ENCODE assay signal across 30 cellular contexts in the genomic region with DNA sequence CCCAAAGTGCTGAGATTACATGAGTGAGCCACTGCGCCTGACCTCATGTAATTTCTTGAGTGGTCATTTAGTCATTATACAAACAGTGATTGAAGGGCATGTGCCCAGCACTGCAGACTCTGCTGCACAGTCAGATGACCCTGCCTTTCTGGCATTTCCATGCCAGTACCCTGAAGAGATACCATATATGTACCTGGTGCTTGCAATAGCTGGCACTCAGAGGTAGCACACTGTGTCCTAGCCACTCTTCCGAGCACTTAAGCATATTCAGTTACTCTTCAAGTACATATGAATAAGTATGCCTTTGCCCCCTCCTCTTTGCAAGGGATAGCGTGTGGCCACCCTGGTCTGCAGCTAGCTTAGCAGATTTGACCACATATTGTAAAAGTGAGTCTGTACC. TPM values are rescaled to one million over a fixed set of nuclear protein-coding genes. Genes with fewer than 3 reads are reported as not detected.
DNase-seq lines count a peak whose midpoint lies in the region; ATAC-seq and TF ChIP-seq lines count a peak whose summit lies in the region.
"Had no signal": no experiment of that assay in that cellular context is flagged by ENCODE, and none has a peak within 500 bp of the region (broad histone marks: within the 10 kb centered on the region; RNA-seq: fewer than 3 reads in every experiment).

No MANE protein-coding gene starts in this region.

- no peaks in the 10 kb centered on the region for H3K9me3 ChIP-seq in esophagus muscularis mucosa
- H3K9me3 ChIP-seq in lung (ENCODE audit: control insufficient read depth in 2 of 2, insufficient read depth in 1 of 2, low read length in 1 of 2) = no peaks in the 10 kb centered on the region
- H3K9me3 ChIP-seq in upper lobe of left lung = no peaks in the 10 kb centered on the region
- H3K9me3 ChIP-seq: adrenal gland, BLaER1, colonic mucosa, esophagus squamous epithelium, tibial artery had no signal

- intact Hi-C loops in natural killer cell (cut with micrococcal nuclease) = no loop called here
- intact Hi-C loops in esophagus muscularis mucosa (cut with DNase I) = no loop called here

- peaks cover 18 to 48% (median 46%) of the 10 kb centered on the region in 4 donors for H3K36me3 ChIP-seq in esophagus muscularis mucosa
- H3K36me3 ChIP-seq in lung (ENCODE audit: control insufficient read depth in 2 of 2, insufficient read depth in 2 of 2, low read length in 2 of 2) = peaks cover 11 to 35% of the 10 kb centered on the region in 2 donors
- peaks cover 13 to 47% (median 41%) of the 10 kb centered on the region in 4 donors for H3K36me3 ChIP-seq in upper lobe of left lung
- H3K36me3 ChIP-seq: colonic mucosa had no signal

- H3K9me3 Mint-ChIP-seq in natural killer cell treated with Interleukin-12 subunit alpha and Interleukin-12 subunit beta and Interleukin-15 and Interleukin-18, amount 100 ng/mL, for 72 hours = no peaks in the 10 kb centered on the region
- no peaks in the 10 kb centered on the region for H3K9me3 Mint-ChIP-seq in natural killer cell
- H3K9me3 Mint-ChIP-seq: H9; stimulated activated effector memory CD8-positive, alpha-beta T cell treated with anti-CD3 and anti-CD28 coated beads, Interleukin-12 subunit alpha, Interleukin-12 subunit beta, amount 100 ng/mL, for 72 hours had no signal

- peaks cover 35 to 44% of the 10 kb centered on the region in 2 donors for H3K4me1 Mint-ChIP-seq in natural killer cell treated with Interleukin-12 subunit alpha and Interleukin-12 subunit beta and Interleukin-15 and Interleukin-18, amount 100 ng/mL, for 72 hours (ENCODE audit: low read depth in 2 of 2)
- H3K4me1 Mint-ChIP-seq in natural killer cell = peaks cover 23 to 24% of the 10 kb centered on the region in 2 donors

- H3K27ac ChIP-seq in esophagus muscularis mucosa (replicated peaks in 1 of 4) (peak overlapping the region in 3 of 4 donors; percentile 6 to 58 (median 22)), lung (ENCODE audit: low read depth in 1 of 2, low read length in 1 of 2) (peak overlapping the region; percentile 51 to 67), upper lobe of left lung (peak overlapping the region; percentile 53 to 79 (median 65))
- H3K27ac ChIP-seq: adrenal gland, BLaER1, colonic mucosa, esophagus squamous epithelium, HL-60, RWPE1 had no signal

- no peak overlapping the region for H3K4me3 ChIP-seq in esophagus muscularis mucosa
- no peak overlapping the region for H3K4me3 ChIP-seq in lung
- H3K4me3 ChIP-seq in upper lobe of left lung = no peak overlapping the region
- H3K4me3 ChIP-seq: adrenal gland, BLaER1, colonic mucosa, esophagus squamous epithelium, tibial artery had no signal

- H3K4me1 ChIP-seq in esophagus muscularis mucosa (peaks cover 14 to 31% (median 21%) of the 10 kb centered on the region in 4 donors), lung (ENCODE audit: control insufficient read depth in 2 of 2, insufficient read depth in 2 of 2, low read length in 2 of 2) (peaks cover 3 to 20% of the 10 kb centered on the region in 2 donors), upper lobe of left lung (peaks cover 10 to 34% (median 23%) of the 10 kb centered on the region in 4 donors)
- H3K4me1 ChIP-seq: adrenal gland, colonic mucosa had no signal

- no peak for ATAC-seq in natural killer cell treated with Interleukin-12 subunit alpha and Interleukin-12 subunit beta and Interleukin-15 and Interleukin-18, amount 100 ng/mL, for 72 hours
- no peak for ATAC-seq in natural killer cell
- ATAC-seq in lung (ENCODE audit: insufficient read depth, low FRiP score) = peak; percentile 82
- ATAC-seq in upper lobe of left lung (ENCODE audit: low FRiP score in 2 of 2) = peak; percentile 45 to 94
- ATAC-seq: HepG2; SK-N-SH treated with all-trans-retinoic acid at 6 μM for 48 hours; stimulated activated effector memory CD8-positive, alpha-beta T cell treated with anti-CD3 and anti-CD28 coated beads, Interleukin-12 subunit alpha, Interleukin-12 subunit beta, amount 100 ng/mL, for 72 hours had no signal

- DNase-seq in natural killer cell treated with Interleukin-12 subunit alpha and Interleukin-12 subunit beta and Interleukin-15 and Interleukin-18, amount 100 ng/mL, for 72 hours (ENCODE audit: low spot score) = no peak
- DNase-seq in natural killer cell = no peak
- DNase-seq in esophagus muscularis mucosa (ENCODE audit: extremely low spot score) = no peak
- DNase-seq in lung (ENCODE audit: low spot score) = peak; percentile 64
- peak in 1 of 2 donors; percentile 88 for DNase-seq in upper lobe of left lung
- DNase-seq in NCI-H510A treated with DMSO at 0.1 percent for 48 hours (lab: John Stamatoyannopoulos, UW) = no peak
- no peak for DNase-seq in activated CD4-positive, alpha-beta T cell treated with anti-CD3 and anti-CD28 coated beads, Interleukin-2, amount 50 U/mL, for 1 hour
- no peak for DNase-seq in RKO (ENCODE audit: low spot score)
- DNase-seq: activated CD4-positive, alpha-beta T cell treated with anti-CD3 and anti-CD28 coated beads for 48 hours; activated CD8-positive, alpha-beta memory T cell treated with anti-CD3 and anti-CD28 coated beads, Interleukin-2, amount 50 U/mL, for 4 hours; activated effector memory CD4-positive, alpha-beta T cell treated with Interleukin-2 at 50 U/mL for 16 hours; adrenal gland; colonic mucosa; COR-L47; DND-41; esophagus squamous epithelium; H9; hypothalamus; Kasumi-1; NCI-H1694; NCI-H2171 treated with DMSO at 0.1 percent for 48 hours; NCI-H526 treated with DMSO at 0.1 percent for 48 hours; T-helper 2 cell; tibial artery had no signal

- peak overlapping the region; percentile 36 for H3K4me3 Mint-ChIP-seq in natural killer cell treated with Interleukin-12 subunit alpha and Interleukin-12 subunit beta and Interleukin-15 and Interleukin-18, amount 100 ng/mL, for 72 hours
- H3K4me3 Mint-ChIP-seq in natural killer cell = no peak overlapping the region
- H3K4me3 Mint-ChIP-seq: H9; stimulated activated effector memory CD8-positive, alpha-beta T cell treated with anti-CD3 and anti-CD28 coated beads, Interleukin-12 subunit alpha, Interleukin-12 subunit beta, amount 100 ng/mL, for 72 hours had no signal

- peak overlapping the region; percentile 71 to 90 for H3K27ac Mint-ChIP-seq in natural killer cell treated with Interleukin-12 subunit alpha and Interleukin-12 subunit beta and Interleukin-15 and Interleukin-18, amount 100 ng/mL, for 72 hours
- H3K27ac Mint-ChIP-seq in natural killer cell = no peak overlapping the region
- H3K27ac Mint-ChIP-seq: stimulated activated effector memory CD8-positive, alpha-beta T cell treated with anti-CD3 and anti-CD28 coated beads, Interleukin-12 subunit alpha, Interleukin-12 subunit beta, amount 100 ng/mL, for 72 hours had no signal

- TF ChIP-seq POLR2A in esophagus muscularis mucosa (IDR thresholded peaks at IDR 0.05; ENCODE audit: low read depth) (no peak), upper lobe of left lung (IDR thresholded peaks at IDR 0.05) (peak in 1 of 4 donors; percentile 28)

- WGBS in esophagus muscularis mucosa = 89% methylated on average over 3 of the region's 3 CpGs
- 75 to 93% methylated on average over 3 of the region's 3 CpGs for WGBS in lung, 2 donors
- 42 to 85% methylated on average over 2 to 3 of the region's 3 CpGs for WGBS in upper lobe of left lung, 2 donors

- no peaks in the 10 kb centered on the region for H3K36me3 Mint-ChIP-seq in natural killer cell treated with Interleukin-12 subunit alpha and Interleukin-12 subunit beta and Interleukin-15 and Interleukin-18, amount 100 ng/mL, for 72 hours
- H3K36me3 Mint-ChIP-seq in natural killer cell = no peaks in the 10 kb centered on the region

- H3K27me3 Mint-ChIP-seq in natural killer cell treated with Interleukin-12 subunit alpha and Interleukin-12 subunit beta and Interleukin-15 and Interleukin-18, amount 100 ng/mL, for 72 hours = no peaks in the 10 kb centered on the region
- H3K27me3 Mint-ChIP-seq in natural killer cell (ENCODE audit: low read depth in 2 of 2) = no peaks in the 10 kb centered on the region

- TF ChIP-seq EP300 in esophagus muscularis mucosa (IDR thresholded peaks at IDR 0.05) = peak; percentile 16
- TF ChIP-seq EP300 in upper lobe of left lung (IDR thresholded peaks at IDR 0.05) = peak in 3 of 4 donors; percentile 33 to 98 (median 83)

- TF ChIP-seq CTCF in natural killer cell (IDR thresholded peaks at IDR 0.05) (no peak), esophagus muscularis mucosa (IDR thresholded peaks at IDR 0.05) (no peak), lung (IDR thresholded peaks at IDR 0.05; ENCODE audit: control extremely low read depth, extremely low read depth) (no peak), upper lobe of left lung (IDR thresholded peaks at IDR 0.05) (no peak)

- H3K27me3 ChIP-seq in esophagus muscularis mucosa = no peaks in the 10 kb centered on the region
- H3K27me3 ChIP-seq in lung (ENCODE audit: control insufficient read depth, insufficient read depth) = no peaks in the 10 kb centered on the region
- no peaks in the 10 kb centered on the region for H3K27me3 ChIP-seq in upper lobe of left lung
- H3K27me3 ChIP-seq: adrenal gland, BLaER1, colonic mucosa, esophagus squamous epithelium, tibial artery had no signal

RNA-seq across cellular contexts. Expression of gene STX10, which starts 15.5 kb away (rescaled TPM):
- total RNA-seq in natural killer cell treated with Interleukin-12 subunit alpha and Interleukin-12 subunit beta and Interleukin-15 and Interleukin-18, amount 100 ng/mL, for 72 hours = 10 to 100 TPM; 48.1 to 62.5 TPM
- total RNA-seq in natural killer cell = 10 to 100 TPM; 39.2 to 46.9 (median 42.0) TPM
- total RNA-seq in esophagus muscularis mucosa = 10 to 100 TPM; 50.2 to 62.6 (median 56.6) TPM
- 10 to 100 TPM; 45.8 to 94.3 TPM for total RNA-seq in lung
- 100 to 1,000 TPM; 128 to 136 TPM for polyA plus RNA-seq in lung
- total RNA-seq in upper lobe of left lung = 100 to 1,000 TPM in 4 of 6 donors, 10 to 100 TPM in 2; 80.0 to 348 (median 107) TPM

RNA-seq across cellular contexts. Expression of gene IER2, which starts 15.6 kb away (rescaled TPM):
- 100 to 1,000 TPM; 106 to 117 TPM for total RNA-seq in natural killer cell treated with Interleukin-12 subunit alpha and Interleukin-12 subunit beta and Interleukin-15 and Interleukin-18, amount 100 ng/mL, for 72 hours
- total RNA-seq in natural killer cell (1,000 to 10,000 TPM in 1 of 3 donors, 100 to 1,000 TPM in 2; 668 to 1,112 (median 949) TPM), esophagus muscularis mucosa (100 to 1,000 TPM in 1 of 4 donors, 10 to 100 TPM in 3; 29.1 to 144 (median 62.3) TPM), lung (10 to 100 TPM; 29.8 to 93.5 TPM), upper lobe of left lung (100 to 1,000 TPM in 4 of 6 donors, 10 to 100 TPM in 2; 94.3 to 246 (median 129) TPM)
- 100 to 1,000 TPM in 1 of 2 donors, 10 to 100 TPM in 1; 92.5 to 242 TPM for polyA plus RNA-seq in lung

RNA-seq across cellular contexts. Expression of gene NACC1, which starts 16.6 kb away (rescaled TPM):
- 100 to 1,000 TPM; 129 to 138 TPM for total RNA-seq in natural killer cell treated with Interleukin-12 subunit alpha and Interleukin-12 subunit beta and Interleukin-15 and Interleukin-18, amount 100 ng/mL, for 72 hours
- 10 to 100 TPM; 41.2 to 48.7 (median 43.4) TPM for total RNA-seq in natural killer cell
- 10 to 100 TPM; 24.5 to 61.6 (median 29.6) TPM for total RNA-seq in esophagus muscularis mucosa
- 10 to 100 TPM; 18.4 to 94.8 TPM for total RNA-seq in lung
- 10 to 100 TPM; 51.6 to 64.9 TPM for polyA plus RNA-seq in lung
- total RNA-seq in upper lobe of left lung = 10 to 100 TPM; 22.0 to 96.1 (median 55.7) TPM

RNA-seq across cellular contexts. Expression of gene TRMT1, which starts 18.1 kb away (rescaled TPM):
- 100 to 1,000 TPM in 1 of 2 donors, 10 to 100 TPM in 1; 54.6 to 120 TPM for total RNA-seq in natural killer cell treated with Interleukin-12 subunit alpha and Interleukin-12 subunit beta and Interleukin-15 and Interleukin-18, amount 100 ng/mL, for 72 hours
- total RNA-seq in natural killer cell (10 to 100 TPM; 33.8 to 48.5 (median 42.2) TPM), esophagus muscularis mucosa (10 to 100 TPM; 21.4 to 27.6 (median 26.9) TPM), lung (10 to 100 TPM; 14.4 to 41.4 TPM), upper lobe of left lung (10 to 100 TPM; 27.2 to 92.2 (median 33.1) TPM)
- polyA plus RNA-seq in lung = 10 to 100 TPM; 46.1 to 48.2 TPM

RNA-seq across cellular contexts. Expression of gene LYL1, which starts 32.0 kb away (rescaled TPM):
- 1 to 10 TPM in 1 of 2 donors, under 1 TPM in 1; 0.86 to 1.4 TPM for total RNA-seq in natural killer cell treated with Interleukin-12 subunit alpha and Interleukin-12 subunit beta and Interleukin-15 and Interleukin-18, amount 100 ng/mL, for 72 hours
- total RNA-seq in natural killer cell = 1 to 10 TPM; 2.0 to 7.7 (median 6.7) TPM
- 10 to 100 TPM; 11.9 to 20.2 (median 17.0) TPM for total RNA-seq in esophagus muscularis mucosa
- total RNA-seq in lung = 10 to 100 TPM; 12.9 to 25.9 TPM
- polyA plus RNA-seq in lung = 10 to 100 TPM; 15.5 to 34.1 TPM
- 10 to 100 TPM; 22.6 to 55.5 (median 31.4) TPM for total RNA-seq in upper lobe of left lung

Comparison
In these comparisons a context has a peak if more than half of its experiments do, and no peak if none do; other contexts are left out.
1. H3K27ac Mint-ChIP-seq: peak in natural killer cell treated with Interleukin-12 subunit alpha and Interleukin-12 subunit beta and Interleukin-15 and Interleukin-18, amount 100 ng/mL, for 72 hours (2 of 2); none in natural killer cell (0 of 2).
2. ATAC-seq: peak in lung (single experiment) and upper lobe of left lung (2 of 2); none in natural killer cell treated with Interleukin-12 subunit alpha and Interleukin-12 subunit beta and Interleukin-15 and Interleukin-18, amount 100 ng/mL, for 72 hours (0 of 2) and natural killer cell (0 of 3).
3. Peak in every context shown above with its lines, with median percentiles within 50 percentile points of each other: H3K27ac ChIP-seq.